In genomic region chr14:61326149-61326548, GRCh38 we compare ENCODE assay signal across 17 cellular contexts. TPM values are rescaled to one million over a fixed set of nuclear protein-coding genes. Genes with fewer than 3 reads are reported as not detected.
DNase-seq lines count a peak whose midpoint lies in the region; ATAC-seq and TF ChIP-seq lines count a peak whose summit lies in the region.
"Had no signal": no experiment of that assay in that cellular context is flagged by ENCODE, and none has a peak within 500 bp of the region (broad histone marks: within the 10 kb centered on the region; RNA-seq: fewer than 3 reads in every experiment).

No MANE protein-coding gene starts in this region.

- no peak for ATAC-seq in gastroesophageal sphincter
- no peak for ATAC-seq in HG02610 (IDR thresholded peaks at IDR 0.05; ENCODE audit: unreplicated experiment)
- ATAC-seq: mucosa of descending colon; Panc1; stimulated activated naive B cell treated with anti-CD40 and anti-IgM and Interleukin-4, amounts not matched to agents 10 μg/mL and 1 μg/mL and 100 μg/mL, for 72 hours had no signal

- WGBS in gastroesophageal sphincter (ENCODE audit: low coverage in 1 of 2), 2 donors, result 90 to 92% methylated on average over 1 of the region's 1 CpG
- WGBS in thyroid gland, 2 donors, result 84 to 89% methylated on average over 1 of the region's 1 CpG

- peaks cover 22% of the 10 kb centered on the region for H3K27me3 ChIP-seq in gastroesophageal sphincter
- no peaks in the 10 kb centered on the region for H3K27me3 ChIP-seq in thyroid gland
- H3K27me3 ChIP-seq in ascending aorta, result no peaks in the 10 kb centered on the region
- H3K27me3 ChIP-seq: brain microvascular endothelial cell had no signal

- H3K4me1 ChIP-seq in gastroesophageal sphincter (peaks cover 0 to 15% (median 0%) of the 10 kb centered on the region in 3 donors), thyroid gland (peaks cover 9 to 11% of the 10 kb centered on the region in 2 donors), ascending aorta (peaks cover 0 to 3% of the 10 kb centered on the region in 2 donors)

- CTCF ChIA-PET in activated CD4-positive, alpha-beta memory T cell treated with anti-CD3 and anti-CD28 coated beads for 36 hours (lab: Charles Lee), result interaction anchor here (1.5 kb wide), 1 partner anchor 17 kb away, joined by 3 read pairs; no protein-coding TSS in a partner anchor

- H3K36me3 ChIP-seq in gastroesophageal sphincter (no peaks in the 10 kb centered on the region), thyroid gland (no peaks in the 10 kb centered on the region), ascending aorta (no peaks in the 10 kb centered on the region)
- H3K36me3 ChIP-seq: brain microvascular endothelial cell had no signal

- H3K27ac ChIP-seq in gastroesophageal sphincter (peak overlapping the region in 3 of 4 donors; percentile 16 to 59 (median 55)), thyroid gland (peak overlapping the region; percentile 77 to 84 (median 79)), ascending aorta (no peak overlapping the region)
- H3K27ac ChIP-seq: brain microvascular endothelial cell had no signal

- intact Hi-C loops in activated CD4-positive, alpha-beta memory T cell treated with anti-CD3 and anti-CD28 coated beads for 36 hours (cut with micrococcal nuclease), result loop anchor here (1.0 to 5.0 kb wide), 5 partner anchors 113 to 336 kb away; no protein-coding TSS in a partner anchor
- intact Hi-C loops in thyroid gland (cut with DNase I), result no loop called here
- intact Hi-C loops in ascending aorta (cut with DNase I), result no loop called here

- H3K9me3 ChIP-seq in gastroesophageal sphincter (peaks cover 0 to 7% (median 0%) of the 10 kb centered on the region in 3 donors), thyroid gland (no peaks in the 10 kb centered on the region), ascending aorta (peaks cover 0 to 6% of the 10 kb centered on the region in 2 donors)
- H3K9me3 ChIP-seq: mucosa of descending colon had no signal

- H3K4me3 ChIP-seq in gastroesophageal sphincter (no peak overlapping the region), thyroid gland (replicated peaks in 1 of 3) (no peak overlapping the region), ascending aorta (no peak overlapping the region)
- H3K4me3 ChIP-seq: dorsolateral prefrontal cortex, mucosa of descending colon had no signal

- no peak for DNase-seq in activated naive CD4-positive, alpha-beta T cell treated with Interleukin-2 at 50 U/mL for 16 hours
- DNase-seq in activated CD4-positive, alpha-beta memory T cell treated with anti-CD3 and anti-CD28 coated beads for 36 hours, result no peak
- DNase-seq in thyroid gland (no peak), amygdala (lab: John Stamatoyannopoulos, UW) (no peak), ascending aorta (ENCODE audit: low spot score in 2 of 2) (no peak)
- DNase-seq: dorsolateral prefrontal cortex; hypothalamus; mucosa of descending colon; NCI-H2107; stimulated activated naive B cell treated with anti-CD40 and anti-IgM and Interleukin-4, amounts not matched to agents 10 μg/mL and 1 μg/mL and 100 μg/mL, for 72 hours had no signal

- peak overlapping the region; percentile 82 for H3K4me3 Mint-ChIP-seq in activated naive CD4-positive, alpha-beta T cell treated with anti-CD3 and anti-CD28 coated beads, Interleukin-2, amount 50 U/mL, for 24 hours
- peak overlapping the region; percentile 99 for H3K4me3 Mint-ChIP-seq in activated CD4-positive, alpha-beta memory T cell treated with anti-CD3 and anti-CD28 coated beads for 36 hours
- H3K4me3 Mint-ChIP-seq: stimulated activated naive B cell treated with anti-CD40 and anti-IgM and Interleukin-4, amounts not matched to agents 10 μg/mL and 1 μg/mL and 100 μg/mL, for 72 hours had no signal

- no peak for TF ChIP-seq EP300 in gastroesophageal sphincter (IDR thresholded peaks at IDR 0.05)

- TF ChIP-seq POLR2A in gastroesophageal sphincter (IDR thresholded peaks at IDR 0.05) (no peak), thyroid gland (IDR thresholded peaks at IDR 0.05) (no peak)

- H3K4me1 Mint-ChIP-seq in activated naive CD4-positive, alpha-beta T cell treated with anti-CD3 and anti-CD28 coated beads, Interleukin-2, amount 50 U/mL, for 24 hours, result peaks cover 64% of the 10 kb centered on the region
- peaks cover 57% of the 10 kb centered on the region for H3K4me1 Mint-ChIP-seq in activated CD4-positive, alpha-beta memory T cell treated with anti-CD3 and anti-CD28 coated beads for 36 hours (ENCODE audit: low read depth)

- POLR2A ChIA-PET in activated CD4-positive, alpha-beta memory T cell treated with anti-CD3 and anti-CD28 coated beads for 36 hours (lab: Charles Lee), result interaction anchor here (0.7 to 1.7 kb wide), 8 partner anchors 9 to 374 kb away, joined by 3 to 11 read pairs (median 4); no protein-coding TSS in a partner anchor

- peaks cover 35% of the 10 kb centered on the region for H3K36me3 Mint-ChIP-seq in activated naive CD4-positive, alpha-beta T cell treated with anti-CD3 and anti-CD28 coated beads, Interleukin-2, amount 50 U/mL, for 24 hours
- peaks cover 61% of the 10 kb centered on the region for H3K36me3 Mint-ChIP-seq in activated CD4-positive, alpha-beta memory T cell treated with anti-CD3 and anti-CD28 coated beads for 36 hours
- H3K36me3 Mint-ChIP-seq: IgD-negative memory B cell had no signal

- TF ChIP-seq CTCF in gastroesophageal sphincter (IDR thresholded peaks at IDR 0.05), result no peak
- TF ChIP-seq CTCF in thyroid gland (IDR thresholded peaks at IDR 0.05), result no peak
- no peak for TF ChIP-seq CTCF in ascending aorta (IDR thresholded peaks at IDR 0.05)

- peak overlapping the region; percentile 93 for H3K27ac Mint-ChIP-seq in activated naive CD4-positive, alpha-beta T cell treated with anti-CD3 and anti-CD28 coated beads, Interleukin-2, amount 50 U/mL, for 24 hours
- H3K27ac Mint-ChIP-seq in activated CD4-positive, alpha-beta memory T cell treated with anti-CD3 and anti-CD28 coated beads for 36 hours, result peak overlapping the region; percentile 93
- H3K27ac Mint-ChIP-seq: IgD-negative memory B cell; stimulated activated naive B cell treated with anti-CD40 and anti-IgM and Interleukin-4, amounts not matched to agents 10 μg/mL and 1 μg/mL and 100 μg/mL, for 72 hours had no signal

- H3K27me3 Mint-ChIP-seq in activated naive CD4-positive, alpha-beta T cell treated with anti-CD3 and anti-CD28 coated beads, Interleukin-2, amount 50 U/mL, for 24 hours, result no peaks in the 10 kb centered on the region
- H3K27me3 Mint-ChIP-seq in activated CD4-positive, alpha-beta memory T cell treated with anti-CD3 and anti-CD28 coated beads for 36 hours, result no peaks in the 10 kb centered on the region

- no peaks in the 10 kb centered on the region for H3K9me3 Mint-ChIP-seq in activated naive CD4-positive, alpha-beta T cell treated with anti-CD3 and anti-CD28 coated beads, Interleukin-2, amount 50 U/mL, for 24 hours
- H3K9me3 Mint-ChIP-seq in activated CD4-positive, alpha-beta memory T cell treated with anti-CD3 and anti-CD28 coated beads for 36 hours, result no peaks in the 10 kb centered on the region

RNA-seq across cellular contexts. Expression of gene PRKCH, which starts 4.8 kb away (rescaled TPM):
- total RNA-seq in activated CD4-positive, alpha-beta memory T cell treated with anti-CD3 and anti-CD28 coated beads for 36 hours, result 100 to 1,000 TPM; 142 to 147 TPM
- 10 to 100 TPM; 17.9 to 28.7 (median 25.0) TPM for total RNA-seq in gastroesophageal sphincter
- 10 to 100 TPM; 34.0 to 68.7 (median 49.8) TPM for total RNA-seq in thyroid gland
- total RNA-seq in ascending aorta, result 20.2 TPM
- total RNA-seq: G401 had no signal

RNA-seq across cellular contexts. Expression of gene TMEM30B, which starts 45.0 kb away (rescaled TPM):
- total RNA-seq in activated CD4-positive, alpha-beta memory T cell treated with anti-CD3 and anti-CD28 coated beads for 36 hours, result 1 to 10 TPM; 1.6 to 1.7 TPM
- total RNA-seq in gastroesophageal sphincter (1 to 10 TPM; 1.6 to 4.8 (median 2.6) TPM), thyroid gland (100 to 1,000 TPM in 3 of 4 donors, 10 to 100 TPM in 1; 91.0 to 153 (median 124) TPM), ascending aorta (21.5 TPM)
- total RNA-seq: G401 had no signal

Comparison
In these comparisons a context has a peak if more than half of its experiments do, and no peak if none do; other contexts are left out.
1. H3K27ac ChIP-seq: peak in gastroesophageal sphincter (3 of 4) and thyroid gland (3 of 3); none in ascending aorta (0 of 2).